8 cellular contexts compared by ENCODE assay signal in the genomic region with DNA sequence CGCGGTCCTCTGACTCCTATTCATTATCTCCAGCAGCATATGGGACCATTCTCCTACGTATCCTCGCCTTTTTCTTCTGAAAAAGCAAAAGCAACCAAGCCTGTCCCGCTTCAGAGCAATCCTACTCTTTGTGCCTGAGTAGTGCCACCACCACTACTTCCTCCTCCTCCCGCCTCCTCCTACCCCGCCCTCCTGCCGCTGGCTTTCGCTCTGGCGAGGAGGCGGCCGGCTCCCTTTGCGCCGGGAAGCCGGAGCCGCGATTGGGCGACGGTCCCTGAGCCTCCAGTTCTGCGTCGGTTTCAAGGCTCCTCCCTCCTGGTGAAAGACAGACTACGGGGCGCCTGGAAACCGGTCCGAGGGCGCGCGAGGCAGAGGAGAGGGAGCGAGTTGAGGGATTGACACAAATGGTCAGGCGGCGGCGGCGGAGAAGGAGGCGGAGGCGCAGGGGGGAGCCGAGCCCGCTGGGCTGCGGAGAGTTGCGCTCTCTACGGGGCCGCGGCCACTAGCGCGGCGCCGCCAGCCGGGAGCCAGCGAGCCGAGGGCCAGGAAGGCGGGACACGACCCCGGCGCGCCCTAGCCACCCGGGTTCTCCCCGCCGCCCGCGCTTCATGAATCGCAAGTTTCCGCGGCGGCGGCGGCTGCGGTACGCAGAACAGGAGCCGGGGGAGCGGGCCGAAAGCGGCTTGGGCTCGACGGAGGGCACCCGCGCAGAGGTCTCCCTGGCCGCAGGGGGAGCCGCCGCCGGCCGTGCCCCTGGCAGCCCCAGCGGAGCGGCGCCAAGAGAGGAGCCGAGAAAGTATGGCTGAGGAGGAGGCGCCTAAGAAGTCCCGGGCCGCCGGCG. TPM values are rescaled to one million over a fixed set of nuclear protein-coding genes. Genes with fewer than 3 reads are reported as not detected.
DNase-seq lines count a peak whose midpoint lies in the region; ATAC-seq and TF ChIP-seq lines count a peak whose summit lies in the region.

Gene FZD1, plus strand, starts transcription at position 351 of the 841 bp plus-strand sequence. Its CDS starts 448 bp downstream, at position 799.

- TF ChIP-seq CTCF in neutrophil (IDR thresholded peaks at IDR 0.05) (no peak), tibial nerve (IDR thresholded peaks at IDR 0.05) (peak in 4 of 5 experiments; percentile 4 to 54 (median 23))

- H3K9me3 ChIP-seq in neutrophil (no peaks in the 10 kb centered on the region), tibial nerve (no peaks in the 10 kb centered on the region)

- H3K27ac ChIP-seq in neutrophil (no peak within 1 kb of the TSS), tibial nerve (peak within 1 kb of the TSS; percentile 85 to 99 (median 90))

- peak; percentile 67 to 84 for TF ChIP-seq POLR2A in tibial nerve (IDR thresholded peaks at IDR 0.05)

- WGBS in tibial nerve, 2 donors, result 0% methylated on average over 55 to 67 of the region's 89 CpGs

- H3K4me1 Mint-ChIP-seq in activated naive CD4-positive, alpha-beta T cell treated with anti-CD3 and anti-CD28 coated beads, Interleukin-2, amount 50 U/mL, for 24 hours, result peaks cover 6% of the 10 kb centered on the region

- DNase-seq in ELF-1 (ENCODE audit: low read depth, low spot score), result peak; percentile 99
- peak; percentile 92 for DNase-seq in Jurkat, Clone E6-1 (ENCODE audit: low read depth, low spot score)
- peak; percentile 100 for DNase-seq in OCI-M1 (lab: John Stamatoyannopoulos, UW)
- DNase-seq in glomerular visceral epithelial cell (ENCODE audit: extremely low spot score), result peak; percentile 98
- peak; percentile 92 to 95 for DNase-seq in tibial nerve (ENCODE audit: low spot score in 2 of 2)

- H3K27me3 ChIP-seq in neutrophil (peaks cover 90% of the 10 kb centered on the region), tibial nerve (no peaks in the 10 kb centered on the region)

- no peaks in the 10 kb centered on the region for H3K9me3 Mint-ChIP-seq in activated naive CD4-positive, alpha-beta T cell treated with anti-CD3 and anti-CD28 coated beads, Interleukin-2, amount 50 U/mL, for 24 hours

- H3K4me3 Mint-ChIP-seq in activated naive CD4-positive, alpha-beta T cell treated with anti-CD3 and anti-CD28 coated beads, Interleukin-2, amount 50 U/mL, for 24 hours, result peak within 1 kb of the TSS; percentile 86

- peaks cover 29% of the 10 kb centered on the region for H3K27me3 Mint-ChIP-seq in activated naive CD4-positive, alpha-beta T cell treated with anti-CD3 and anti-CD28 coated beads, Interleukin-2, amount 50 U/mL, for 24 hours

- H3K36me3 ChIP-seq in neutrophil (no peaks in the 10 kb centered on the region), tibial nerve (no peaks in the 10 kb centered on the region)

- H3K27ac Mint-ChIP-seq in activated naive CD4-positive, alpha-beta T cell treated with anti-CD3 and anti-CD28 coated beads, Interleukin-2, amount 50 U/mL, for 24 hours, result no peak within 1 kb of the TSS

- peak within 1 kb of the TSS; percentile 53 for H3K4me3 ChIP-seq in Jurkat, Clone E6-1 (ENCODE audit: low read length)
- H3K4me3 ChIP-seq in neutrophil (ENCODE audit: low read depth in 1 of 2, low read length in 1 of 2) (peak within 1 kb of the TSS; percentile 56 to 65), tibial nerve (peak within 1 kb of the TSS; percentile 60 to 89 (median 66))

- peak; percentile 89 for ATAC-seq in GM21825 (IDR thresholded peaks at IDR 0.05; ENCODE audit: unreplicated experiment)

- H3K36me3 Mint-ChIP-seq in activated naive CD4-positive, alpha-beta T cell treated with anti-CD3 and anti-CD28 coated beads, Interleukin-2, amount 50 U/mL, for 24 hours, result no peaks in the 10 kb centered on the region

- TF ChIP-seq EP300 in tibial nerve (IDR thresholded peaks at IDR 0.05), result peak; percentile 45 to 98

- peaks cover 25 to 27% of the 10 kb centered on the region in 2 experiments for H3K4me1 ChIP-seq in neutrophil (ENCODE audit: control insufficient read depth in 1 of 2, insufficient read depth in 1 of 2, low read depth in 1 of 2, low read length in 1 of 2)
- peaks cover 0 to 46% (median 15%) of the 10 kb centered on the region in 4 donors for H3K4me1 ChIP-seq in tibial nerve

RNA-seq across cellular contexts. Expression of gene FZD1, which starts in this region (rescaled TPM):
- polyA plus RNA-seq in Jurkat, Clone E6-1 (2012; ENCODE audit: insufficient read depth, insufficient read length), result 3.7 TPM
- total RNA-seq in tibial nerve, result 10 to 100 TPM; 25.8 to 82.0 (median 74.7) TPM
